ENCODE assay signal across 8 cellular contexts in the genomic region with DNA sequence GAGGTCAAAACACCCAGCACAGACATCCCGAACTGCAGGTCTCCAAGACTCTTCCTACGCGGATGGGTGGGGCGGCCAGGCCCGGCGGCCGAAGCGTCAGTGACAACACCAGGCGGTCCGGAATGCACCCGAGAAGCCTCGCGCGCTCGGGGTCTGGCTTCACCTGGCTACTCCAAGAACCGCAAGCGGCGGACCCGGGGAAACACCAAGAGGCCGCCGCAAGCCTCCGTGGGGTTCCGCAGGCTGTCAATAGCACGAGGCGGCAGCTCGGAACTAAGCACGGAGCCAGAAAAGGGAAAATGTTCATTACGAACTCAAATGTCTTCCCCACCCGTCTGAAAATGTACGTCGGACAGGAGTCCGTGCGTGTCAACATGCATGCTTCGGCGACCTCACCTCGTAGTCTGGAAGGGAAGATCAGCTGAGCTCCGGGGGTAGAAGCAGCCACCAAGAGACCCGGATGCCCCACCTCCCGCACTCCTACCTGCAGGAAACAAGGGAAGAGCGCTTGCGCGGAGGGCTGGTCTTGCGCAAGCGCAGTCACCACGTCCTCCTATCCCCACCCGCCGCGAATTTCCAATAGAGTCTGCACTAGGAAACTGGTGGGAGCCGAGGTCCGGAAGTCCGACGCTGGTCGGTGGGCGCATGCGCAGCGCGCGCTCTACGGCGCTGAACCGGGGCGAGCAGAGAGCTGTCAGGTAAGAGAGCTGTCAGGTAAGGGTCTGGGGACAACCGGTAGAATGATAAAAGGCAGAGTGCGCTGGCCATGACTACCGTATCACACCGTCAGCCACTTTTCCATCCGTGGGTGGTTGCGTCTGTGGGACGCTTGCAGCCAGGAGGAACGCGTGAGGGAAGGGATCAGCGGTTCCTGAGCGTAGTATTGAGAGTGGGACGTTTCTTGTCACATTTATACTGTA. TPM values are rescaled to one million over a fixed set of nuclear protein-coding genes. Genes with fewer than 3 reads are reported as not detected.
DNase-seq lines count a peak whose midpoint lies in the region; ATAC-seq, FAIRE-seq and TF ChIP-seq lines count a peak whose summit lies in the region.

TSS of gene GPATCH11 (plus strand) at position 646 of the 920 bp plus-strand sequence. CDS start 3,864 bp downstream, outside the sequence.
TSS of gene HEATR5B (minus strand) at position 500 of the 920 bp plus-strand sequence. CDS start 958 bp downstream, outside the sequence.

- H3K4me3 Mint-ChIP-seq in activated B cell treated with CpG ODN at 0.5 μM for 24 hours = no peak within 1 kb of the TSS

- CTCF ChIA-PET in activated B cell treated with CpG ODN at 0.5 μM for 24 hours (lab: Charles Lee) = no interaction called here

- TF ChIP-seq CTCF in AG09309 (IDR thresholded peaks at IDR 0.05; ENCODE audit: control insufficient read depth, insufficient read depth, low read depth, low read length, missing control alignments) (no peak), activated B cell treated with CpG ODN at 0.5 μM for 24 hours (IDR thresholded peaks at IDR 0.05) (no peak), keratinocyte (optimal IDR thresholded peaks at IDR 0.05 in 1 of 3, IDR thresholded peaks at IDR 0.05 in 1 of 3, conservative IDR thresholded peaks at IDR 0.05 in 1 of 3; ENCODE audit: extremely low read depth in 1 of 3, insufficient read depth in 2 of 3, low read length in 3 of 3) (no peak)

- H3K4me3 ChIP-seq in AG09309 (ENCODE audit: control insufficient read depth, low read depth, low read length) (peak within 1 kb of the TSS; percentile 86), keratinocyte (ENCODE audit: control insufficient read depth in 2 of 3, extremely low read depth in 1 of 3, insufficient read depth in 2 of 3, low read depth in 1 of 3, low read length in 3 of 3) (peak within 1 kb of the TSS; percentile 81 to 96 (median 89))

- POLR2A ChIA-PET in activated B cell treated with CpG ODN at 0.5 μM for 24 hours (lab: Charles Lee) = interaction anchor here (0.6 to 3.4 kb wide), 9 partner anchors 8 to 586 kb away, joined by 3 to 13 read pairs (median 5); partner anchors contain the start of genes CEBPZ, NDUFAF7 and STRN

- H3K9ac ChIP-seq in keratinocyte (ENCODE audit: control insufficient read depth, extremely low read depth, insufficient read depth, low read length) = peak within 1 kb of the TSS; percentile 86

- H3K9me3 ChIP-seq in keratinocyte (ENCODE audit: control insufficient read depth, low read depth, low read length) = no peaks in the 10 kb centered on the region

- DNase-seq in AG09309 (ENCODE audit: low read depth) (peak; percentile 84), NCI-H226 (peak; percentile 93), activated B cell treated with CpG ODN at 0.5 μM for 24 hours (peak; percentile 83), cerebellar cortex (ENCODE audit: low spot score) (peak; percentile 98), keratinocyte (ENCODE audit: low read depth, low spot score) (peak; percentile 95)
- DNase-seq in stimulated activated CD4-positive, alpha-beta T cell treated with anti-CD3 and anti-CD28 coated beads, Interleukin-15, amount 100 ng/mL, for 1 hour (ENCODE audit: low read depth in 1 of 2, low spot score in 1 of 2) = peak; percentile 84 to 89

- no peaks in the 10 kb centered on the region for H4K20me1 ChIP-seq in keratinocyte (ENCODE audit: control insufficient read depth, extremely low read depth, insufficient read depth, low read length)

- H3K36me3 ChIP-seq in keratinocyte (ENCODE audit: control insufficient read depth in 2 of 2, extremely low read depth in 1 of 2, insufficient read depth in 2 of 2, low read length in 2 of 2) = peaks cover 0 to 5% of the 10 kb centered on the region in 2 experiments

- H3K9me1 ChIP-seq in keratinocyte (ENCODE audit: control insufficient read depth, extremely low read depth, insufficient read depth, low read length) = no peaks in the 10 kb centered on the region

- H3K27ac ChIP-seq in keratinocyte (ENCODE audit: control insufficient read depth, insufficient read depth, low read length) = peak within 1 kb of the TSS; percentile 80

- FAIRE-seq in keratinocyte (lab: Jason Lieb, UNC) = peak; percentile 88

- no peaks in the 10 kb centered on the region for H3K9me3 Mint-ChIP-seq in activated B cell treated with CpG ODN at 0.5 μM for 24 hours

- no peak within 1 kb of the TSS for H3K27ac Mint-ChIP-seq in activated B cell treated with CpG ODN at 0.5 μM for 24 hours

- intact Hi-C loops in activated B cell treated with CpG ODN at 0.5 μM for 24 hours (cut with micrococcal nuclease) = loop anchor here (1.0 to 10.0 kb wide), 11 partner anchors 8 to 1668 kb away; partner anchors contain the start of genes ATL2, CEBPZ, CEBPZOS and EIF2AK2

- H3K27me3 ChIP-seq in keratinocyte (ENCODE audit: control insufficient read depth, extremely low read depth, insufficient read depth, low read length) = no peaks in the 10 kb centered on the region

- no peaks in the 10 kb centered on the region for H3K27me3 Mint-ChIP-seq in activated B cell treated with CpG ODN at 0.5 μM for 24 hours

- H3K79me2 ChIP-seq in keratinocyte (ENCODE audit: control insufficient read depth, insufficient read depth, low read length) = peaks cover 20% of the 10 kb centered on the region

- H3K4me1 ChIP-seq in keratinocyte (ENCODE audit: control insufficient read depth, extremely low read depth, insufficient read depth, low read length) = peaks cover 17% of the 10 kb centered on the region

- peak within 1 kb of the TSS; percentile 99 for H2AFZ ChIP-seq in keratinocyte (ENCODE audit: control insufficient read depth, low read length)

- peaks cover 23% of the 10 kb centered on the region for H3K4me1 Mint-ChIP-seq in activated B cell treated with CpG ODN at 0.5 μM for 24 hours

- ATAC-seq in GM19023 (IDR thresholded peaks at IDR 0.05; ENCODE audit: unreplicated experiment) (peak; percentile 88), HG03196 (IDR thresholded peaks at IDR 0.05; ENCODE audit: unreplicated experiment) (peak; percentile 82), activated B cell treated with CpG ODN at 0.5 μM for 24 hours (ENCODE audit: low read depth) (peak; percentile 83)

- dilution Hi-C loops in keratinocyte (cut with MboI; ENCODE audit: extremely low pct_ligation_motif_present, low sequenced_read_pairs) = no loop called here

- peak within 1 kb of the TSS; percentile 96 for H3K4me2 ChIP-seq in keratinocyte (ENCODE audit: control insufficient read depth, extremely low read depth, insufficient read depth, low read depth, low read length)

- H3K36me3 Mint-ChIP-seq in activated B cell treated with CpG ODN at 0.5 μM for 24 hours (ENCODE audit: low read depth) = peaks cover 40% of the 10 kb centered on the region

RNA-seq across cellular contexts. Expression of gene GPATCH11, which starts in this region (rescaled TPM):
- total RNA-seq in activated B cell treated with CpG ODN at 0.5 μM for 24 hours = 30.7 and 32.9 TPM in 2 replicates
- 2.5 to 4.9 TPM (median 3.1 TPM) in 3 replicates for polyA plus RNA-seq in keratinocyte
- polyA plus RNA-seq in keratinocyte (2011; ENCODE audit: low read depth) = 39.1 TPM
- 2.5 and 4.1 TPM in 2 replicates for polyA plus RNA-seq in keratinocyte (2011; cell fraction: cytosol; rRNA removed)
- polyA plus RNA-seq in keratinocyte (2011; cell fraction: nucleus; rRNA removed) = 2.2 and 2.7 TPM in 2 replicates
- 3.6 and 4.4 TPM in 2 replicates for polyA plus RNA-seq in keratinocyte (2012; ENCODE audit: low replicate concordance)
- polyA minus RNA-seq in keratinocyte = 0.46 to 1.5 TPM (median 0.92 TPM) in 3 replicates
- polyA minus RNA-seq in keratinocyte (2011; cell fraction: cytosol; rRNA and poly(A)+ RNA removed) = 1.2 TPM
- 0.63 and 1.5 TPM in 2 replicates for polyA minus RNA-seq in keratinocyte (2011; cell fraction: nucleus; rRNA and poly(A)+ RNA removed)

RNA-seq across cellular contexts. Expression of gene HEATR5B, which starts in this region (rescaled TPM):
- total RNA-seq in activated B cell treated with CpG ODN at 0.5 μM for 24 hours = 42.6 and 50.3 TPM in 2 replicates
- polyA plus RNA-seq in keratinocyte = 12.4 to 21.1 TPM (median 20.0 TPM) in 3 replicates
- polyA plus RNA-seq in keratinocyte (2011; ENCODE audit: low read depth) = 5.1 TPM
- polyA plus RNA-seq in keratinocyte (2011; cell fraction: cytosol; rRNA removed) = 4.9 and 10.1 TPM in 2 replicates
- polyA plus RNA-seq in keratinocyte (2011; cell fraction: nucleus; rRNA removed) = 38.0 and 47.9 TPM in 2 replicates
- polyA plus RNA-seq in keratinocyte (2012; ENCODE audit: low replicate concordance) = 6.7 and 7.4 TPM in 2 replicates
- polyA minus RNA-seq in keratinocyte = 9.4 to 35.8 TPM (median 27.3 TPM) in 3 replicates
- 9.8 TPM for polyA minus RNA-seq in keratinocyte (2011; cell fraction: cytosol; rRNA and poly(A)+ RNA removed)
- polyA minus RNA-seq in keratinocyte (2011; cell fraction: nucleus; rRNA and poly(A)+ RNA removed) = 33.3 and 54.1 TPM in 2 replicates

Comparison
In these comparisons a context has a peak if more than half of its experiments do, and no peak if none do; other contexts are left out.
1. Peak in every context shown above with its lines: DNase-seq, ATAC-seq, H3K4me3 ChIP-seq and H3K27ac ChIP-seq.